ENCODE assay signal across 10 cellular contexts in the genomic region with DNA sequence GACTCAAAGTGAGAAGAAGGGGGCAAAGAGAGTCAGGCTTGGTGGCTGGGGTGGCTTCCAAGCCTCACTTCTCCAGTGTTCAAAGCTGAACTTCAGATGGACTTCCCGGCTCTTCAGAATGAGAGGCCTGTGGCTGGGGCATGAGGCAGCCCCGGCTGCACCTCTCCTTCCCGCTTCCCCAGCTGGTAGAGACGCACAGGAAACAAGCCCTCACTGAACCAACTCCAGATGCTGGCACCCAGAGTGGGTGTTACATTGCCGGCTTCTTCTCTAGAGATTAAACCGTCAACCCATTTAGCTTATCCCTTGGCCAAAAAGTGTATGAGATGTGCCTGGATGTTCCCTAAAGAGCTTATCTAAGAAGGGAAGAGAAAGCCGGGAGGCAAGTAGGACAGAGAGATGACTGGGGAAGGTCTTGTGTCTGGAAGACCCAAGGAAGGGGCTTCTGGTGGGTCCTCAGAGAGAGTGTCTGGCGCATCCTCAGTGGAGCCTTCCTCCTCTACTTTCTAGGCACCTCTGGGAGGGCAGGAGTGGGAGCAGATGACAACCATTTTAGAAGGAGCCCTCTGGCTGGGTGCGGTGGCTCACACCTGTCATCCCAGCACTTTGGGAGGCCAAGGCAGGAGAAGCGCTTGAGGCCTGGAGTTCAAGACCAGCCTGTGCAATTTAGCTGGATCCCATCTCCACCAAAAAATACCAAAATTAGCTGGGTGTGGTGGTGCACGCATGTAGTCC. TPM values are rescaled to one million over a fixed set of nuclear protein-coding genes. Genes with fewer than 3 reads are reported as not detected.
DNase-seq lines count a peak whose midpoint lies in the region; ATAC-seq and TF ChIP-seq lines count a peak whose summit lies in the region.
"Had no signal": no experiment of that assay in that cellular context is flagged by ENCODE, and none has a peak within 500 bp of the region (broad histone marks: within the 10 kb centered on the region; RNA-seq: fewer than 3 reads in every experiment).

No MANE protein-coding gene starts in this region.

- H3K27me3 ChIP-seq in right lobe of liver (no peaks in the 10 kb centered on the region), subcutaneous abdominal adipose tissue (ENCODE audit: control insufficient read depth in 5 of 5, insufficient read depth in 4 of 5, low read length in 5 of 5) (no peaks in the 10 kb centered on the region)

- H3K9me3 ChIP-seq in right lobe of liver: no peaks in the 10 kb centered on the region
- no peaks in the 10 kb centered on the region for H3K9me3 ChIP-seq in subcutaneous abdominal adipose tissue (ENCODE audit: control insufficient read depth in 5 of 5, low read length in 5 of 5)

- H3K4me1 ChIP-seq in right lobe of liver (peaks cover 0 to 39% (median 10%) of the 10 kb centered on the region in 4 donors), subcutaneous abdominal adipose tissue (ENCODE audit: control insufficient read depth in 5 of 5, insufficient read depth in 5 of 5, low read length in 5 of 5) (peaks cover 8 to 55% (median 50%) of the 10 kb centered on the region in 5 donors)

- no peak overlapping the region for H3K4me3 ChIP-seq in right lobe of liver
- peak overlapping the region in 3 of 5 donors; percentile 40 to 69 (median 58) for H3K4me3 ChIP-seq in subcutaneous abdominal adipose tissue (ENCODE audit: low read depth in 1 of 5, low read length in 5 of 5)

- H3K27ac Mint-ChIP-seq in activated T-helper 1 cell treated with anti-CD3 and anti-CD28 coated beads, Interleukin-12 subunit alpha, Interleukin-12 subunit beta, Interleukin-2, Interleukin-4 antibody, amounts not matched to agents 30 ng/mL and 10 ng/mL and 1 ng/mL, durations not matched to agents 14 hours and 24 hours and 36 hours: peak overlapping the region; percentile 68

- H3K36me3 ChIP-seq in right lobe of liver (peaks cover 0 to 6% (median 0%) of the 10 kb centered on the region in 4 donors), subcutaneous abdominal adipose tissue (ENCODE audit: control insufficient read depth in 5 of 5, insufficient read depth in 5 of 5, low read length in 5 of 5) (peaks cover 0 to 17% (median 14%) of the 10 kb centered on the region in 5 donors)

- peaks cover 34% of the 10 kb centered on the region for H3K4me1 Mint-ChIP-seq in activated T-helper 1 cell treated with anti-CD3 and anti-CD28 coated beads, Interleukin-12 subunit alpha, Interleukin-12 subunit beta, Interleukin-2, Interleukin-4 antibody, amounts not matched to agents 30 ng/mL and 10 ng/mL and 1 ng/mL, durations not matched to agents 14 hours and 24 hours and 36 hours (ENCODE audit: low read depth)

- peaks cover 7% of the 10 kb centered on the region for H3K36me3 Mint-ChIP-seq in activated T-helper 1 cell treated with anti-CD3 and anti-CD28 coated beads, Interleukin-12 subunit alpha, Interleukin-12 subunit beta, Interleukin-2, Interleukin-4 antibody, amounts not matched to agents 30 ng/mL and 10 ng/mL and 1 ng/mL, durations not matched to agents 14 hours and 24 hours and 36 hours (ENCODE audit: low read depth)

- no peak for ATAC-seq in right lobe of liver

- no peaks in the 10 kb centered on the region for H3K9me3 Mint-ChIP-seq in activated T-helper 1 cell treated with anti-CD3 and anti-CD28 coated beads, Interleukin-12 subunit alpha, Interleukin-12 subunit beta, Interleukin-2, Interleukin-4 antibody, amounts not matched to agents 30 ng/mL and 10 ng/mL and 1 ng/mL, durations not matched to agents 14 hours and 24 hours and 36 hours

- 72% methylated on average over 7 of the region's 11 CpGs for WGBS in right lobe of liver (ENCODE audit: insufficient coverage, low coverage, low lambda C conversion rate, missing lambda C conversion rate)

- intact Hi-C loops in activated T-helper 1 cell treated with anti-CD3 and anti-CD28 coated beads, Interleukin-12 subunit alpha, Interleukin-12 subunit beta, Interleukin-2, Interleukin-4 antibody, amounts not matched to agents 30 ng/mL and 10 ng/mL and 1 ng/mL, durations not matched to agents 14 hours and 24 hours and 36 hours (cut with micrococcal nuclease): no loop called here
- intact Hi-C loops in right lobe of liver (cut with DNase I): no loop called here

- peak overlapping the region in 3 of 5 donors; percentile 26 to 79 (median 41) for H3K9ac ChIP-seq in subcutaneous abdominal adipose tissue (ENCODE audit: low read length in 5 of 5)

- no peak for TF ChIP-seq POLR2A in right lobe of liver (IDR thresholded peaks at IDR 0.05)

- H3K4me3 Mint-ChIP-seq in activated T-helper 1 cell treated with anti-CD3 and anti-CD28 coated beads, Interleukin-12 subunit alpha, Interleukin-12 subunit beta, Interleukin-2, Interleukin-4 antibody, amounts not matched to agents 30 ng/mL and 10 ng/mL and 1 ng/mL, durations not matched to agents 14 hours and 24 hours and 36 hours: no peak overlapping the region

- TF ChIP-seq CTCF in right lobe of liver (IDR thresholded peaks at IDR 0.05): no peak

- peak; percentile 98 for DNase-seq in DMS 273 (lab: John Stamatoyannopoulos, UW; ENCODE audit: unreplicated experiment)
- no peak for DNase-seq in DMS 273 treated with DMSO at 0.1 percent for 48 hours (lab: John Stamatoyannopoulos, UW)
- no peak for DNase-seq in activated T-helper 1 cell treated with anti-CD3 and anti-CD28 coated beads, Interleukin-12 subunit alpha, Interleukin-12 subunit beta, Interleukin-2, Interleukin-4 antibody, amounts not matched to agents 30 ng/mL and 10 ng/mL and 1 ng/mL, durations not matched to agents 14 hours and 24 hours and 36 hours (ENCODE audit: low spot score)
- DNase-seq in right lobe of liver: peak in 1 of 3 donors; percentile 48
- no peak for DNase-seq in SKM-1 (lab: John Stamatoyannopoulos, UW; ENCODE audit: unreplicated experiment)
- DNase-seq in LoVo (ENCODE audit: low spot score): no peak
- DNase-seq in DMS153 treated with DMSO at 0.1 percent for 48 hours (lab: John Stamatoyannopoulos, UW; ENCODE audit: unreplicated experiment): no peak

- H3K27ac ChIP-seq in right lobe of liver: peak overlapping the region in 2 of 3 donors; percentile 71 to 89
- H3K27ac ChIP-seq in subcutaneous abdominal adipose tissue (ENCODE audit: low read depth, low read length): peak overlapping the region; percentile 85
- H3K27ac ChIP-seq: 22Rv1 had no signal

- peaks cover 14% of the 10 kb centered on the region for H3K27me3 Mint-ChIP-seq in activated T-helper 1 cell treated with anti-CD3 and anti-CD28 coated beads, Interleukin-12 subunit alpha, Interleukin-12 subunit beta, Interleukin-2, Interleukin-4 antibody, amounts not matched to agents 30 ng/mL and 10 ng/mL and 1 ng/mL, durations not matched to agents 14 hours and 24 hours and 36 hours (ENCODE audit: insufficient read depth)

RNA-seq across cellular contexts. Expression of a gene that starts 2.0 kb away (rescaled TPM):
- 1.2 and 1.3 TPM in 2 replicates for total RNA-seq in activated T-helper 1 cell treated with anti-CD3 and anti-CD28 coated beads, Interleukin-12 subunit alpha, Interleukin-12 subunit beta, Interleukin-2, Interleukin-4 antibody, amounts not matched to agents 30 ng/mL and 10 ng/mL and 1 ng/mL, durations not matched to agents 14 hours and 24 hours and 36 hours
- total RNA-seq in right lobe of liver: 10 to 100 TPM; 20.5 to 35.2 (median 31.5) TPM

RNA-seq across cellular contexts. Expression of a gene that starts 28.2 kb away (rescaled TPM):
- 311 and 317 TPM in 2 replicates for total RNA-seq in activated T-helper 1 cell treated with anti-CD3 and anti-CD28 coated beads, Interleukin-12 subunit alpha, Interleukin-12 subunit beta, Interleukin-2, Interleukin-4 antibody, amounts not matched to agents 30 ng/mL and 10 ng/mL and 1 ng/mL, durations not matched to agents 14 hours and 24 hours and 36 hours
- 100 to 1,000 TPM in 5 of 6 experiments, 10 to 100 TPM in 1; 83.6 to 266 (median 158) TPM for total RNA-seq in right lobe of liver

RNA-seq across cellular contexts. Expression of a gene that starts 35.7 kb away (rescaled TPM):
- total RNA-seq in activated T-helper 1 cell treated with anti-CD3 and anti-CD28 coated beads, Interleukin-12 subunit alpha, Interleukin-12 subunit beta, Interleukin-2, Interleukin-4 antibody, amounts not matched to agents 30 ng/mL and 10 ng/mL and 1 ng/mL, durations not matched to agents 14 hours and 24 hours and 36 hours: not detected in 2 replicates
- not detected for total RNA-seq in right lobe of liver
- total RNA-seq: T-helper 1 cell treated with Interleukin-12 subunit alpha and Interleukin-12 subunit beta and Interleukin-4 antibody, amounts not matched to agents 30 ng/mL and 1 ng/mL, for 36 hours had no signal

RNA-seq across cellular contexts. Expression of a gene that starts 43.3 kb away (rescaled TPM):
- 1.9 and 2.6 TPM in 2 replicates for total RNA-seq in activated T-helper 1 cell treated with anti-CD3 and anti-CD28 coated beads, Interleukin-12 subunit alpha, Interleukin-12 subunit beta, Interleukin-2, Interleukin-4 antibody, amounts not matched to agents 30 ng/mL and 10 ng/mL and 1 ng/mL, durations not matched to agents 14 hours and 24 hours and 36 hours
- 10 to 100 TPM in 5 of 6 experiments, 1 to 10 TPM in 1; 8.8 to 26.7 (median 14.9) TPM for total RNA-seq in right lobe of liver

Comparison
In these comparisons a context has a peak if more than half of its experiments do, and no peak if none do; other contexts are left out.
1. H3K4me3 ChIP-seq: peak in subcutaneous abdominal adipose tissue (3 of 5); none in right lobe of liver (0 of 3).